Comparison of ENCODE assay signal across 14 cellular contexts in the genomic region with DNA sequence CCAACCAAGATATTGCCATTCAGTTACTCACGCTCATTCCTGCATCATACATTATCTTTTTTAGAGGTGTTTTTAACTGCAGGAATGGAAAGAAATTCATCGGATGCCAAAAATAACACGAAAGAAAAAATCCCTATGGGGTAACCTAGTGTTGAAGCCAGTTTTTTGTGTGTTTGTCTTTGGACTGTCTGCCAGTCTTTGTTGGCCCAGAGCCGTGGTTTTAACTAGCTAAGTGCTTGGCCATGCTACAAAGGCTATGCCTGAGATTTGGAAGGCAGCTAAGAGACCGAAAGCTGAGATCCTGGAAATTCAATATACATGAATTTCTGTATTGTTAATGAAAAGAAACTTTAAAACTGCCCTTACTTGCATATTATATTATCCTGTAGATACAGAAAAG.
A peak's percentile ranks its signal among the peaks of the same experiment; 100 is the strongest.
DNase-seq lines count a peak whose midpoint lies in the region; ATAC-seq and TF ChIP-seq lines count a peak whose summit lies in the region.
"Had no signal": no experiment of that assay in that cellular context is flagged by ENCODE, and none has a peak within 500 bp of the region (broad histone marks: within the 10 kb centered on the region; RNA-seq: fewer than 3 reads in every experiment).

No MANE protein-coding gene starts in this region.

- no peak overlapping the region for H2AK5ac ChIP-seq in neuronal stem cell (ENCODE audit: low read depth, low read length)

- TF ChIP-seq CTCF in astrocyte of the spinal cord (IDR thresholded peaks at IDR 0.05; ENCODE audit: low read depth, low read length), result no peak
- TF ChIP-seq CTCF in BE2C (IDR thresholded peaks at IDR 0.05; ENCODE audit: low read depth, low read length), result no peak

- no peak for ATAC-seq in GM18505 (IDR thresholded peaks at IDR 0.05; ENCODE audit: unreplicated experiment)
- ATAC-seq: CD8-positive, alpha-beta T cell had no signal

- no peak overlapping the region for H4K91ac ChIP-seq in neuronal stem cell (ENCODE audit: low read depth, low read length, poor library complexity)

- H2AFZ ChIP-seq in neuronal stem cell (ENCODE audit: low read length), result no peak overlapping the region

- TF ChIP-seq POLR2A in GM18505 (IDR thresholded peaks at IDR 0.05; ENCODE audit: borderline replicate concordance, extremely low read depth, insufficient read depth, insufficient read length), result no peak

- no peak overlapping the region for H3K18ac ChIP-seq in neuronal stem cell (ENCODE audit: low read length)

- no peak overlapping the region for H2BK5ac ChIP-seq in neuronal stem cell (ENCODE audit: low read length)

- no peak overlapping the region for H2BK12ac ChIP-seq in neuronal stem cell (ENCODE audit: low read length)

- H3K4ac ChIP-seq in neuronal stem cell (ENCODE audit: low read length), result no peak overlapping the region

- no peaks in the 10 kb centered on the region for H3K36me3 ChIP-seq in MG63
- H3K36me3 ChIP-seq in neuronal stem cell (replicated peaks in 1 of 2; ENCODE audit: control insufficient read depth in 2 of 2, insufficient read depth in 2 of 2, low read length in 2 of 2), result no peaks in the 10 kb centered on the region
- no peaks in the 10 kb centered on the region for H3K36me3 ChIP-seq in BE2C

- H4K8ac ChIP-seq in neuronal stem cell (ENCODE audit: low read depth, low read length), result no peak overlapping the region

- H3K9me3 ChIP-seq in MG63 (no peaks in the 10 kb centered on the region; the same call in 1 of the 2 replicates), neuronal stem cell (replicated peaks in 1 of 2; ENCODE audit: control insufficient read depth in 2 of 2, insufficient read depth in 1 of 2, low read depth in 1 of 2, low read length in 2 of 2) (no peaks in the 10 kb centered on the region), BE2C (no peaks in the 10 kb centered on the region)

- H2BK15ac ChIP-seq in neuronal stem cell (ENCODE audit: low read length), result no peak overlapping the region

- H3K4me1 ChIP-seq in neuronal stem cell (ENCODE audit: control insufficient read depth in 2 of 2, insufficient read depth in 1 of 2, low read depth in 1 of 2, low read length in 2 of 2) (no peaks in the 10 kb centered on the region), BE2C (no peaks in the 10 kb centered on the region; the same call in 1 of the 2 replicates)

- H3K79me1 ChIP-seq in neuronal stem cell (ENCODE audit: low read depth, low read length), result no peaks in the 10 kb centered on the region

- H3K27ac ChIP-seq in neuronal stem cell (replicated peaks; ENCODE audit: low read length), result no peak overlapping the region

- H3K14ac ChIP-seq in neuronal stem cell (ENCODE audit: low read length), result no peak overlapping the region

- DNase-seq in DMS 273 (lab: John Stamatoyannopoulos, UW; ENCODE audit: unreplicated experiment), result peak; percentile 19
- DNase-seq in MG63, result peak; percentile 59
- peak; percentile 11 for DNase-seq in astrocyte of the spinal cord (ENCODE audit: low read depth, low spot score)
- DNase-seq in neuronal stem cell (ENCODE audit: low spot score), result peak; percentile 0
- DNase-seq in BE2C, result no peak
- DNase-seq in HK-2 (ENCODE audit: unreplicated experiment), result no peak
- DNase-seq: ACHN; CD8-positive, alpha-beta T cell; KG1; MM.1S; NCI-H1417; NCI-H2029; NCI-H226 had no signal

- H3K4me2 ChIP-seq in neuronal stem cell (ENCODE audit: insufficient read depth, low read length, poor library complexity, severe bottlenecking), result no peak overlapping the region

- no CpG with 5 or more reads among the region's 5 CpGs for WGBS in neuronal stem cell (ENCODE audit: extremely low coverage in 2 of 2, insufficient read length in 2 of 2, insufficient replicate concordance in 1 of 2), 2 donors

- in situ Hi-C loops in astrocyte of the spinal cord (cut with HindIII; ENCODE audit: low sequenced_read_pairs), result no loop called here

- no peak overlapping the region for H3K4me3 ChIP-seq in MG63
- H3K4me3 ChIP-seq in astrocyte of the spinal cord (ENCODE audit: low read depth, low read length), result no peak overlapping the region
- no peak overlapping the region for H3K4me3 ChIP-seq in neuronal stem cell (ENCODE audit: low read length in 2 of 2)
- H3K4me3 ChIP-seq in BE2C (ENCODE audit: low read depth, low read length), result no peak overlapping the region

- H3K27me3 ChIP-seq in MG63 (no peaks in the 10 kb centered on the region), neuronal stem cell (ENCODE audit: control insufficient read depth in 3 of 3, insufficient read depth in 3 of 3, low read depth in 1 of 3, low read length in 3 of 3) (no peaks in the 10 kb centered on the region), BE2C (no peaks in the 10 kb centered on the region)

- no peak overlapping the region for H3K9ac ChIP-seq in neuronal stem cell (ENCODE audit: low read depth, low read length, poor library complexity)

- no peak overlapping the region for H2BK120ac ChIP-seq in neuronal stem cell (ENCODE audit: low read depth, low read length)

- no peak overlapping the region for H3K23ac ChIP-seq in neuronal stem cell (ENCODE audit: low read depth, low read length, poor library complexity)

Comparison
In these comparisons a context has a peak if more than half of its experiments do, and no peak if none do; other contexts are left out.
1. DNase-seq: peak in DMS 273 (single experiment), MG63 (single experiment), astrocyte of the spinal cord (single experiment) and neuronal stem cell (single experiment); none in BE2C (single experiment) and HK-2 (single experiment).